Comparison of ENCODE assay signal across 15 cellular contexts in genomic region chr14:92649066-92649465, GRCh38.
DNase-seq lines count a peak whose midpoint lies in the region; ATAC-seq, FAIRE-seq and TF ChIP-seq lines count a peak whose summit lies in the region.
"Had no signal": no experiment of that assay in that cellular context is flagged by ENCODE, and none has a peak within 500 bp of the region (broad histone marks: within the 10 kb centered on the region; RNA-seq: fewer than 3 reads in every experiment).

No MANE protein-coding gene starts in this region.

- H2BK20ac ChIP-seq in H1 (ENCODE audit: low read length) = no peak overlapping the region

- H3K27me3 ChIP-seq in PC-3 (ENCODE audit: low read length) = no peaks in the 10 kb centered on the region
- H3K27me3 ChIP-seq in H1 (replicated peaks in 1 of 4; ENCODE audit: control insufficient read depth in 3 of 4, extremely low read depth in 1 of 4, insufficient read depth in 3 of 4, low read length in 3 of 4) = no peaks in the 10 kb centered on the region
- no peaks in the 10 kb centered on the region for H3K27me3 ChIP-seq in prostate gland (replicated peaks; ENCODE audit: insufficient read depth)
- H3K27me3 ChIP-seq: hepatocyte, ovary, SJSA1 had no signal

- CTCF ChIA-PET in PC-3 (lab: Charles Lee) = no interaction called here
- CTCF ChIA-PET in H1 (lab: Charles Lee; ENCODE audit: partially characterized antibody) = interaction anchor here (0.9 to 1.2 kb wide), 3 partner anchors 8 to 31 kb away, joined by 3 to 4 read pairs (median 4); no protein-coding TSS in a partner anchor

- H3K9me2 ChIP-seq in PC-3 (replicated peaks; ENCODE audit: low read length) = no peaks in the 10 kb centered on the region

- POLR2A ChIA-PET in PC-3 (lab: Charles Lee; ENCODE audit: unreplicated experiment) = no interaction called here
- POLR2A ChIA-PET in H1 (lab: Charles Lee; ENCODE audit: partially characterized antibody) = no interaction called here

- TF ChIP-seq RAD21 in H1 (IDR thresholded peaks at IDR 0.05 in 1 of 2, conservative IDR thresholded peaks at IDR 0.05 in 1 of 2; ENCODE audit: low read depth in 2 of 2, low read length in 2 of 2) = no peak

- no peak overlapping the region for H3K23ac ChIP-seq in H1 (ENCODE audit: insufficient read length)

- TF ChIP-seq EP300 in H1 (IDR thresholded peaks at IDR 0.05; ENCODE audit: borderline replicate concordance in 1 of 2, low read depth in 2 of 2, low read length in 2 of 2) = no peak

- no peak overlapping the region for H2AK5ac ChIP-seq in H1 (ENCODE audit: low read depth, low read length)

- DNase-seq in PC-3 = no peak
- no peak for DNase-seq in H1 (ENCODE audit: low read depth in 1 of 2, low spot score in 2 of 2)
- DNase-seq in prostate gland (ENCODE audit: low spot score) = no peak
- DNase-seq in lower leg skin (ENCODE audit: low spot score in 2 of 2) = no peak
- DNase-seq: activated effector memory CD4-positive, alpha-beta T cell treated with anti-CD3 and anti-CD28 coated beads, Interleukin-2, amount 50 U/mL, for 16 hours; caudate nucleus; H7; ovary had no signal

- peaks cover 14% of the 10 kb centered on the region for H3F3A ChIP-seq in PC-3 (ENCODE audit: low read length, unreplicated experiment)

- no peaks in the 10 kb centered on the region for H3K23me2 ChIP-seq in H1 (ENCODE audit: low read depth, low read length)

- WGBS in H1 (ENCODE audit: extremely low coverage in 1 of 2, insufficient coverage in 1 of 2, insufficient read length in 1 of 2, insufficient replicate concordance in 2 of 2, low coverage in 1 of 2, low lambda C conversion rate in 2 of 2, missing lambda C conversion rate in 1 of 2), 2 experiments = 88% methylated on average over 7 of the region's 7 CpGs; no CpG with 5 or more reads in 1 of the 2 experiments
- WGBS in prostate gland = 96% methylated on average over 7 of the region's 7 CpGs
- 93 to 94% methylated on average over 7 of the region's 7 CpGs for WGBS in lower leg skin, 2 donors

- H3K4me3 ChIP-seq in PC-3 (ENCODE audit: low read length) (no peak overlapping the region), H1 (ENCODE audit: extremely low read depth in 1 of 4, insufficient read depth in 2 of 4, low read depth in 3 of 4, low read length in 4 of 4) (no peak overlapping the region), prostate gland (no peak overlapping the region), lower leg skin (ENCODE audit: low read depth, poor library complexity, severe bottlenecking) (no peak overlapping the region)
- H3K4me3 ChIP-seq: hepatocyte, ovary, SJSA1 had no signal

- no peak for FAIRE-seq in H1 (lab: Jason Lieb, UNC)

- no peak overlapping the region for H3K4ac ChIP-seq in H1 (replicated peaks; ENCODE audit: insufficient read length, low read depth, low read length)

- H2BK5ac ChIP-seq in H1 (ENCODE audit: low read depth, low read length) = no peak overlapping the region

- BruUV-seq in PC-3 (replicated peaks; lab: Mats Ljungman, UMichigan) = no TSS peak

- ATAC-seq in PC-3 = no peak
- ATAC-seq in HG03565 (IDR thresholded peaks at IDR 0.05; ENCODE audit: unreplicated experiment) = no peak
- ATAC-seq in GM18519 (IDR thresholded peaks at IDR 0.05; ENCODE audit: low FRiP score, unreplicated experiment) = no peak
- ATAC-seq in HG03095 (IDR thresholded peaks at IDR 0.05; ENCODE audit: unreplicated experiment) = no peak

- intact Hi-C loops in PC-3 (cut with micrococcal nuclease) = loop anchor here (5.0 kb wide), 1 partner anchor 33 kb away; no protein-coding TSS in a partner anchor
- intact Hi-C loops in prostate gland (cut with DNase I) = loop anchor here (5.0 kb wide), 1 partner anchor 47 kb away; no protein-coding TSS in a partner anchor
- intact Hi-C loops in lower leg skin (cut with DNase I; ENCODE audit: low total_unique reads) = no loop called here

- no peaks in the 10 kb centered on the region for H4K20me1 ChIP-seq in PC-3 (ENCODE audit: low read length)
- no peaks in the 10 kb centered on the region for H4K20me1 ChIP-seq in H1 (replicated peaks in 1 of 2; ENCODE audit: control insufficient read depth in 1 of 2, insufficient read depth in 2 of 2, low read length in 2 of 2)

- TF ChIP-seq POLR2A in H1 (IDR thresholded peaks at IDR 0.05; ENCODE audit: control extremely low read depth in 1 of 2, low read depth in 2 of 2, low read length in 2 of 2) = no peak
- no peak for TF ChIP-seq POLR2A in prostate gland (IDR thresholded peaks at IDR 0.05)
- TF ChIP-seq POLR2A in lower leg skin (IDR thresholded peaks at IDR 0.05) = no peak

- 0 out of 2 replicates have a peak overlapping the region, but pooled peaks have one; percentile 50 for H2BK12ac ChIP-seq in H1 (ENCODE audit: low read depth, low read length)

- H4K91ac ChIP-seq in H1 (replicated peaks; ENCODE audit: insufficient read length, low read length) = no peak overlapping the region

- no peak overlapping the region for H2BK120ac ChIP-seq in H1 (replicated peaks; ENCODE audit: low read depth, low read length)

- H3K79me1 ChIP-seq in H1 (ENCODE audit: low read depth, low read length) = no peaks in the 10 kb centered on the region

- H3K79me2 ChIP-seq in PC-3 (ENCODE audit: low read length) (no peaks in the 10 kb centered on the region), H1 (ENCODE audit: control insufficient read depth in 1 of 2, insufficient read depth in 2 of 2, low read length in 2 of 2) (no peaks in the 10 kb centered on the region)
- H3K79me2 ChIP-seq: hepatocyte had no signal

- H3K36me3 ChIP-seq in PC-3 (ENCODE audit: low read depth, low read length) (peaks cover 6% of the 10 kb centered on the region; the same call in 1 of the 2 replicates), H1 (ENCODE audit: control insufficient read depth in 2 of 4, insufficient read depth in 4 of 4, low read length in 3 of 4) (no peaks in the 10 kb centered on the region), prostate gland (no peaks in the 10 kb centered on the region)
- H3K36me3 ChIP-seq: ovary, SJSA1 had no signal

- no peak overlapping the region for H4K5ac ChIP-seq in H1 (ENCODE audit: insufficient read length, low read depth, low read length)

- TF ChIP-seq CTCF in C4-2B (conservative IDR thresholded peaks at IDR 0.05) = no peak
- no peak for TF ChIP-seq CTCF in PC-3 (conservative IDR thresholded peaks at IDR 0.05; ENCODE audit: low read depth, low read length)
- no peak for TF ChIP-seq CTCF in H1 (IDR thresholded peaks at IDR 0.05; ENCODE audit: control extremely low read depth in 1 of 3, insufficient read depth in 1 of 3, low read depth in 1 of 3, low read length in 3 of 3)
- no peak for TF ChIP-seq CTCF in prostate gland (IDR thresholded peaks at IDR 0.05)
- TF ChIP-seq CTCF in lower leg skin (IDR thresholded peaks at IDR 0.05) = no peak

- peak overlapping the region; percentile 77 for H3K27ac ChIP-seq in C4-2B
- peak overlapping the region; percentile 94; the same call in 1 of the 2 replicates for H3K27ac ChIP-seq in PC-3 (ENCODE audit: low read length)
- H3K27ac ChIP-seq in H1 (ENCODE audit: low read depth, low read length) = no peak overlapping the region
- peak overlapping the region; percentile 77 to 79 for H3K27ac ChIP-seq in prostate gland
- H3K27ac ChIP-seq: epithelial cell of prostate, ovary, SJSA1 had no signal

- H3K9ac ChIP-seq in PC-3 (ENCODE audit: low read length) (no peak overlapping the region), H1 (replicated peaks in 1 of 4; ENCODE audit: extremely low read depth in 1 of 4, low read depth in 3 of 4, low read length in 3 of 4) (no peak overlapping the region)

- H3K4me1 ChIP-seq in PC-3 (ENCODE audit: insufficient read depth, low read length) = peaks cover 62% of the 10 kb centered on the region
- H3K4me1 ChIP-seq in H1 (replicated peaks in 1 of 4; ENCODE audit: control insufficient read depth in 3 of 4, insufficient read depth in 4 of 4, low read length in 3 of 4) = no peaks in the 10 kb centered on the region
- H3K4me1 ChIP-seq in prostate gland (replicated peaks) = peaks cover 15% of the 10 kb centered on the region

- H3K9me3 ChIP-seq in PC-3 (ENCODE audit: low read length) = no peaks in the 10 kb centered on the region
- peaks cover 0 to 5% of the 10 kb centered on the region in 2 experiments; a peak in 1 of 4 replicates for H3K9me3 ChIP-seq in H1 (ENCODE audit: insufficient read depth in 2 of 2, low read depth in 1 of 2, low read length in 1 of 2)
- H3K9me3 ChIP-seq in prostate gland = no peaks in the 10 kb centered on the region
- H3K9me3 ChIP-seq: ovary, SJSA1 had no signal

- no peak overlapping the region for H2BK15ac ChIP-seq in H1 (ENCODE audit: low read length)

- H3K4me2 ChIP-seq in PC-3 (ENCODE audit: low read length) = no peak overlapping the region
- H3K4me2 ChIP-seq in H1 (ENCODE audit: insufficient read depth in 1 of 2, low read depth in 2 of 2, low read length in 2 of 2) = no peak overlapping the region
- H3K4me2 ChIP-seq: hepatocyte had no signal

- H4K8ac ChIP-seq in H1 (ENCODE audit: extremely low read depth, insufficient read depth, low read length) = no peak overlapping the region; the same call in 1 of the 2 replicates

- H3K56ac ChIP-seq in H1 (replicated peaks; ENCODE audit: insufficient read length, low read depth, low read length) = no peak overlapping the region

- no peak overlapping the region for H3K14ac ChIP-seq in H1 (ENCODE audit: insufficient read length)

- H3K18ac ChIP-seq in H1 (ENCODE audit: extremely low read depth, low read length) = no peak overlapping the region

- H2AFZ ChIP-seq in PC-3 (ENCODE audit: low read length) (no peak overlapping the region), H1 (ENCODE audit: low read length) (no peak overlapping the region)
- H2AFZ ChIP-seq: hepatocyte had no signal

TF ChIP-seq in H1, 55 proteins besides CTCF, POLR2A, EP300 and RAD21:
- TF ChIP-seq RXRA (IDR thresholded peaks at IDR 0.05; ENCODE audit: insufficient read depth, low read depth, low read length) (no peak), ATF3 (IDR thresholded peaks at IDR 0.05; ENCODE audit: insufficient read depth, low read depth, low read length) (no peak), CBX5 (IDR thresholded peaks at IDR 0.05; ENCODE audit: low read depth, low read length) (no peak), SP4 (IDR thresholded peaks at IDR 0.05; ENCODE audit: low read length) (no peak), USF2 (IDR thresholded peaks at IDR 0.05; ENCODE audit: low read length) (no peak)
